ENCODE assay signal across 12 cellular contexts in the genomic region with DNA sequence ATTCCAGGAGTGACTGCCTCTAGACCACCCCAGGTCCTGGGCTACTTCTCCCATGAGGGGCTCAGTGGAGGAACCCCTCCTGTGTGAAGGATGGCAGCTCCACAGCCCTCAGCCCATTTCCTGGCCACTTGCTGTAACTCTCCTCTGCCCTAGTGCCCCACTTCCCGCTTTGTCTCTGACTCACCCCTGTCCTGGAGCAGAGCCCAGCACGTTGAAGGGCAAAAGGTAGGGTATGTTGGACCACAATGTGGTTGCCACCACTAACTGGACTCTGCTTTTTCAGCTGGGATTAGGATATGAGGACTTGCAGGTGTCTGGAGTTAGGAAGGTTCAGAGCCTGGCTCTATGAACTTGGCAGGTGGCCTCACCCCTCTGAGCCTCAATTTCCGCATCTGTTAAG. TPM values are rescaled to one million over a fixed set of nuclear protein-coding genes. Genes with fewer than 3 reads are reported as not detected.
DNase-seq lines count a peak whose midpoint lies in the region; ATAC-seq, FAIRE-seq and TF ChIP-seq lines count a peak whose summit lies in the region.
"Had no signal": no experiment of that assay in that cellular context is flagged by ENCODE, and none has a peak within 500 bp of the region (broad histone marks: within the 10 kb centered on the region; RNA-seq: fewer than 3 reads in every experiment).

No MANE protein-coding gene starts in this region.

- H3K9me3 ChIP-seq in DOHH2 (ENCODE audit: control insufficient read depth, insufficient read depth, low read length), result no peaks in the 10 kb centered on the region
- no peaks in the 10 kb centered on the region for H3K9me3 ChIP-seq in HepG2 (ENCODE audit: low read length)
- H3K9me3 ChIP-seq: thoracic aorta had no signal

- H4K20me1 ChIP-seq in DOHH2 (ENCODE audit: control insufficient read depth, insufficient read depth, low read depth, low read length), result peaks cover 23% of the 10 kb centered on the region
- no peaks in the 10 kb centered on the region for H4K20me1 ChIP-seq in HepG2 (ENCODE audit: insufficient read depth, low read length)

- H3K4me3 Mint-ChIP-seq in IgD-negative memory B cell, result peak overlapping the region in 3 of 4 donors; percentile 32 to 72 (median 67)
- H3K4me3 Mint-ChIP-seq in WTC11, result no peak overlapping the region
- H3K4me3 Mint-ChIP-seq: immature natural killer cell had no signal

- no peak for TF ChIP-seq POLR2A in HepG2 (IDR thresholded peaks at IDR 0.05; ENCODE audit: insufficient read depth in 1 of 2, low read depth in 2 of 2, low read length in 2 of 2)

- H3K9ac ChIP-seq in HepG2 (ENCODE audit: insufficient read depth, low read depth, low read length), result no peak overlapping the region

- H3K36me3 Mint-ChIP-seq in IgD-negative memory B cell (peaks cover 8% of the 10 kb centered on the region), WTC11 (peaks cover 15% of the 10 kb centered on the region)

- H3K27ac ChIP-seq in DOHH2 (ENCODE audit: low read depth, low read length) (no peak overlapping the region), HepG2 (ENCODE audit: extremely low read length, insufficient read depth, low read length) (no peak overlapping the region)
- H3K27ac ChIP-seq: thoracic aorta had no signal

- H3K36me3 ChIP-seq in DOHH2 (ENCODE audit: control insufficient read depth, low read length) (peaks cover 65% of the 10 kb centered on the region), HepG2 (replicated peaks in 1 of 2; ENCODE audit: control insufficient read depth in 1 of 2, insufficient read depth in 2 of 2, low read length in 2 of 2) (peaks cover 0 to 11% of the 10 kb centered on the region in 2 experiments; a peak in 3 of 5 replicates)
- H3K36me3 ChIP-seq: thoracic aorta had no signal

- peaks cover 54% of the 10 kb centered on the region for H3K4me1 ChIP-seq in DOHH2 (ENCODE audit: control insufficient read depth, low read length)
- H3K4me1 ChIP-seq in HepG2 (ENCODE audit: insufficient read depth, low read length), result peaks cover 59% of the 10 kb centered on the region

- no peaks in the 10 kb centered on the region for H3K9me2 ChIP-seq in DOHH2 (replicated peaks; ENCODE audit: control insufficient read depth, low read length)

- intact Hi-C loops in HepG2 (cut with micrococcal nuclease; ENCODE audit: unreplicated experiment), result loop anchor here (10.0 kb wide), 1 partner anchor 535 kb away; no protein-coding TSS in a partner anchor

- FAIRE-seq in HepG2 (lab: Jason Lieb, UNC), result no peak

- H3K79me2 ChIP-seq in DOHH2 (ENCODE audit: control insufficient read depth, low read length) (peaks cover 73% of the 10 kb centered on the region), HepG2 (ENCODE audit: insufficient read depth, low read length) (no peaks in the 10 kb centered on the region)

- H3K4me3 ChIP-seq in DOHH2 (ENCODE audit: low read length), result peak overlapping the region; percentile 88
- H3K4me3 ChIP-seq in HepG2 (replicated peaks in 1 of 3; ENCODE audit: insufficient read depth in 1 of 3, low read depth in 2 of 3, low read length in 3 of 3), result no peak overlapping the region
- H3K4me3 ChIP-seq: thoracic aorta had no signal

- H3K4me1 Mint-ChIP-seq in IgD-negative memory B cell (peaks cover 11 to 18% (median 18%) of the 10 kb centered on the region in 3 donors), WTC11 (peaks cover 4% of the 10 kb centered on the region)

- no peak for TF ChIP-seq RAD21 in HepG2 (CRISPR knock-in tag; IDR thresholded peaks at IDR 0.05)

- H3F3A ChIP-seq in DOHH2 (ENCODE audit: control insufficient read depth, insufficient read depth), result no peaks in the 10 kb centered on the region; the same call in 1 of the 2 replicates

- ATAC-seq in WTC11, result no peak
- no peak for ATAC-seq in HepG2

- H3K27ac Mint-ChIP-seq in IgD-negative memory B cell, result peak overlapping the region in 2 of 3 donors; percentile 16 to 93
- peak overlapping the region; percentile 48 for H3K27ac Mint-ChIP-seq in WTC11
- H3K27ac Mint-ChIP-seq: immature natural killer cell had no signal

- no peak for TF ChIP-seq EP300 in HepG2 (IDR thresholded peaks at IDR 0.05; ENCODE audit: low read depth in 2 of 2, low read length in 2 of 2)
- TF ChIP-seq EP300 in HepG2 (CRISPR knock-in tag; IDR thresholded peaks at IDR 0.05; ENCODE audit: borderline replicate concordance), result no peak

- no peak overlapping the region for H2AFZ ChIP-seq in HepG2 (ENCODE audit: low read length)

- in situ Hi-C loops in HepG2 (cut with HindIII; ENCODE audit: extremely low pct_ligation_motif_present, low pct_unique_long_range_greater_than_20kb), result no loop called here

- POLR2A ChIA-PET in WTC11 (lab: Charles Lee), result no interaction called here
- POLR2A ChIA-PET in HepG2 (lab: Yijun Ruan, JAX), result interaction anchor here (1.1 kb wide), 1 partner anchor 112 kb away, joined by 4 read pairs; no protein-coding TSS in a partner anchor

- H3K4me2 ChIP-seq in DOHH2 (ENCODE audit: low read length) (peak overlapping the region; percentile 92), HepG2 (ENCODE audit: low read depth, low read length) (no peak overlapping the region)

- DNase-seq in WTC11 (ENCODE audit: low spot score) (no peak), HepG2 (ENCODE audit: low spot score) (no peak), ureter (ENCODE audit: low spot score) (no peak), germinal center (ENCODE audit: low spot score) (no peak), 8988T (no peak)
- DNase-seq in activated CD4-positive, alpha-beta T cell treated with anti-CD3 and anti-CD28 coated beads for 4 hours, result no peak
- DNase-seq: activated naive CD4-positive, alpha-beta T cell treated with anti-CD3 and anti-CD28 coated beads, Interleukin-2, amount 50 U/mL, for 16 hours; immature natural killer cell; NCI-H748 treated with DMSO at 0.1 percent for 48 hours had no signal

- no TSS peak for BruUV-seq in HepG2 (replicated peaks; lab: Mats Ljungman, UMichigan)

- H3K27me3 Mint-ChIP-seq in IgD-negative memory B cell, result no peaks in the 10 kb centered on the region
- H3K27me3 Mint-ChIP-seq in WTC11 (ENCODE audit: low read depth), result peaks cover 20% of the 10 kb centered on the region

- CTCF ChIA-PET in WTC11 (lab: Charles Lee) (no interaction called here), HepG2 (lab: Yijun Ruan, JAX; ENCODE audit: low intra/inter-chr PET ratio, low total read pairs) (no interaction called here)

- H3K9me3 Mint-ChIP-seq in IgD-negative memory B cell, result no peaks in the 10 kb centered on the region
- no peaks in the 10 kb centered on the region for H3K9me3 Mint-ChIP-seq in WTC11

- WGBS in HepG2 (ENCODE audit: low lambda C conversion rate), result 82% methylated on average over 3 of the region's 3 CpGs

- no peaks in the 10 kb centered on the region for H3K27me3 ChIP-seq in DOHH2 (ENCODE audit: control insufficient read depth, low read length)
- H3K27me3 ChIP-seq in HepG2 (ENCODE audit: control insufficient read depth in 1 of 2, insufficient read depth in 2 of 2, low read length in 2 of 2), result no peaks in the 10 kb centered on the region; a peak in 1 of 5 replicates

- no peak for TF ChIP-seq CTCF in DOHH2 (IDR thresholded peaks at IDR 0.05; ENCODE audit: low read depth, low read length, poor library complexity, severe bottlenecking)
- no peak for TF ChIP-seq CTCF in WTC11 (IDR thresholded peaks at IDR 0.05)
- TF ChIP-seq CTCF in HepG2 (CRISPR knock-in tag; IDR thresholded peaks at IDR 0.05), result no peak

RNA-seq across cellular contexts. Expression of a gene that starts 2.4 kb away (rescaled TPM):
- polyA plus RNA-seq in IgD-negative memory B cell (4.6 TPM), HepG2 (2011; rRNA removed) (8.7 and 11.9 TPM in 2 replicates)
- total RNA-seq in WTC11 (2021) (133 to 166 TPM (median 133 TPM) in 3 replicates), HepG2 (2016; rRNA removed; fragmentation: Illumina TruSeq; extraction: Trizol) (66.2 and 76.9 TPM in 2 replicates), ureter (0.60 TPM)
- 59.0 and 62.0 TPM in 2 replicates for total RNA-seq in HepG2 (2016; cell fraction: cytosol; rRNA removed; fragmentation: Illumina TruSeq; extraction: Trizol; ENCODE audit: low read depth)
- 56.5 and 69.8 TPM in 2 replicates for total RNA-seq in HepG2 (2016; cell fraction: insoluble cytoplasmic fraction; rRNA removed; fragmentation: Illumina TruSeq; extraction: Trizol)
- 143 and 144 TPM in 2 replicates for total RNA-seq in HepG2 (2016; cell fraction: membrane; rRNA removed; fragmentation: Illumina TruSeq; extraction: Trizol)
- 31.9 and 37.0 TPM in 2 replicates for total RNA-seq in HepG2 (2016; cell fraction: nucleus; rRNA removed; fragmentation: Illumina TruSeq; extraction: Trizol)
- polyA plus RNA-seq in HepG2 (2011; cell fraction: cytosol; rRNA removed), result 8.2 and 15.1 TPM in 2 replicates
- polyA plus RNA-seq in HepG2 (2011; cell fraction: nucleus; rRNA removed), result 11.9 and 16.1 TPM in 2 replicates
- polyA plus RNA-seq in HepG2 (2012), result 13.6 and 29.5 TPM in 2 replicates
- 102 and 115 TPM in 2 replicates for polyA plus RNA-seq in HepG2 (2016; cell fraction: cytosol; fragmentation: Illumina TruSeq; extraction: Trizol; ENCODE audit: low read depth)
- 97.7 and 135 TPM in 2 replicates for polyA plus RNA-seq in HepG2 (2016; cell fraction: insoluble cytoplasmic fraction; fragmentation: Illumina TruSeq; extraction: Trizol; ENCODE audit: low read depth)
- 207 and 227 TPM in 2 replicates for polyA plus RNA-seq in HepG2 (2016; cell fraction: membrane; fragmentation: Illumina TruSeq; extraction: Trizol; ENCODE audit: low read depth)
- 95.0 and 101 TPM in 2 replicates for polyA plus RNA-seq in HepG2 (2016; cell fraction: nucleus; fragmentation: Illumina TruSeq; extraction: Trizol; ENCODE audit: insufficient read depth, low read depth)
- polyA minus RNA-seq in HepG2 (2011; rRNA and poly(A)+ RNA removed; ENCODE audit: low replicate concordance), result 22.9 and 110 TPM in 2 replicates
- polyA minus RNA-seq in HepG2 (2011; cell fraction: cytosol; rRNA and poly(A)+ RNA removed), result 11.1 and 17.9 TPM in 2 replicates
- 5.3 and 8.1 TPM in 2 replicates for polyA minus RNA-seq in HepG2 (2011; cell fraction: nucleus; rRNA and poly(A)+ RNA removed)

RNA-seq across cellular contexts. Expression of a gene that starts 57.5 kb away (rescaled TPM):
- polyA plus RNA-seq in IgD-negative memory B cell (1.2 TPM), HepG2 (2011; rRNA removed) (not detected in 2 replicates)
- total RNA-seq in WTC11 (2021) (not detected in 3 replicates), HepG2 (2016; rRNA removed; fragmentation: Illumina TruSeq; extraction: Trizol) (not detected in 2 replicates), ureter (not detected)
- not detected in 2 replicates for total RNA-seq in HepG2 (2016; cell fraction: cytosol; rRNA removed; fragmentation: Illumina TruSeq; extraction: Trizol; ENCODE audit: low read depth)
- total RNA-seq in HepG2 (2016; cell fraction: insoluble cytoplasmic fraction; rRNA removed; fragmentation: Illumina TruSeq; extraction: Trizol), result not detected in 2 replicates
- total RNA-seq in HepG2 (2016; cell fraction: membrane; rRNA removed; fragmentation: Illumina TruSeq; extraction: Trizol), result not detected in 2 replicates
- total RNA-seq in HepG2 (2016; cell fraction: nucleus; rRNA removed; fragmentation: Illumina TruSeq; extraction: Trizol), result not detected in 2 replicates
- not detected in 2 replicates for polyA plus RNA-seq in HepG2 (2011; cell fraction: cytosol; rRNA removed)
- polyA plus RNA-seq in HepG2 (2011; cell fraction: nucleus; rRNA removed), result not detected in 2 replicates
- polyA plus RNA-seq in HepG2 (2012), result not detected in 2 replicates
- not detected in 2 replicates for polyA plus RNA-seq in HepG2 (2016; cell fraction: cytosol; fragmentation: Illumina TruSeq; extraction: Trizol; ENCODE audit: low read depth)
- not detected in 2 replicates for polyA plus RNA-seq in HepG2 (2016; cell fraction: insoluble cytoplasmic fraction; fragmentation: Illumina TruSeq; extraction: Trizol; ENCODE audit: low read depth)
- not detected in 2 replicates for polyA plus RNA-seq in HepG2 (2016; cell fraction: membrane; fragmentation: Illumina TruSeq; extraction: Trizol; ENCODE audit: low read depth)
- polyA plus RNA-seq in HepG2 (2016; cell fraction: nucleus; fragmentation: Illumina TruSeq; extraction: Trizol; ENCODE audit: insufficient read depth, low read depth), result not detected in 2 replicates
- not detected in 2 replicates for polyA minus RNA-seq in HepG2 (2011; rRNA and poly(A)+ RNA removed; ENCODE audit: low replicate concordance)
- polyA minus RNA-seq in HepG2 (2011; cell fraction: cytosol; rRNA and poly(A)+ RNA removed), result not detected in 2 replicates
- polyA minus RNA-seq in HepG2 (2011; cell fraction: nucleus; rRNA and poly(A)+ RNA removed), result not detected in 2 replicates
- total RNA-seq: thoracic aorta had no signal
- polyA plus RNA-seq: immature natural killer cell had no signal

Comparison
In these comparisons a context has a peak if more than half of its experiments do, and no peak if none do; other contexts are left out.
1. RNA of a gene that starts 2.4 kb away (total RNA-seq): 133 to 166 TPM in WTC11 and 31.9 to 144 TPM in HepG2; 0.60 TPM in ureter (single experiment); every median in the first group is over 10 times any median in the second.